ENCODE assay signal across 1 cellular context in the genomic region with DNA sequence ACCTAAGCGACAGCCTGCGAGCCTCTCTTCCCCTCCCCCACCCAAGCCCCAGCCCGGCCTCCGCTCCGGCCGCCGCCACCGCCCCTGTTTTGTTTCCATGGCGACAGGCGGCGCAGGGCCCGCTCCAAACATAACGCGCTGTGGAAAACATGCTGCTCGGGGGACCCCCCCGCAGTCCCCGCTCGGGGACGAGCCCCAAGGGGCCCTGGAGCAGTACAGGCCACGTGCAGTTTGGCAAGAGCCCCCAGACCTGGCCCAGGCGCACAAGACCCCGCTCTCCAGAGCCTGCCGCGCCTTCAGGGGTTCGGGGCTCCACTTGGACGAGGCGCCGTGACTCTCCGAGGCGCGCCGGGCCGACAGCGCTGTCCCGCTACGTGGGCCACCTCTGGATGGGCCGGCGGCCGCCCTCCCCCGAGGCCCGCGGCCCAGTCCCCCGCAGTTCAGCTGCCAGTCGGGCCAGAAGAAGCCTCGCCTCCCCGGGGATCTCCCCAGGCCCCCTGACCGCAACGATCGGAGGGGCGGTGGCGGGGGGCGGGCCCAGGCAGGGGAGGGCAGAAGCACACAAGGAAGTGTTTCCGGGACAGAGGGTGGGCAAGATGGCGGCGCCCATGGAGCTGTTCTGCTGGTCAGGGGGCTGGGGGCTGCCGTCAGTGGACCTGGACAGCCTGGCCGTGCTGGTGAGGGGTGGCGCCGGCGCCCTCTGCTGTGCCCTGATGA.
A peak's percentile ranks its signal among the peaks of the same experiment; 100 is the strongest.
TF ChIP-seq lines count a peak whose summit lies in the region.

A gene with protein sequence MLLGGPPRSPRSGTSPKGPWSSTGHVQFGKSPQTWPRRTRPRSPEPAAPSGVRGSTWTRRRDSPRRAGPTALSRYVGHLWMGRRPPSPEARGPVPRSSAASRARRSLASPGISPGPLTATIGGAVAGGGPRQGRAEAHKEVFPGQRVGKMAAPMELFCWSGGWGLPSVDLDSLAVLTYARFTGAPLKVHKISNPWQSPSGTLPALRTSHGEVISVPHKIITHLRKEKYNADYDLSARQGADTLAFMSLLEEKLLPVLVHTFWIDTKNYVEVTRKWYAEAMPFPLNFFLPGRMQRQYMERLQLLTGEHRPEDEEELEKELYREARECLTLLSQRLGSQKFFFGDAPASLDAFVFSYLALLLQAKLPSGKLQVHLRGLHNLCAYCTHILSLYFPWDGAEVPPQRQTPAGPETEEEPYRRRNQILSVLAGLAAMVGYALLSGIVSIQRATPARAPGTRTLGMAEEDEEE (plus strand): TSS at position 40 of the 717 bp plus-strand sequence. CDS start 110 bp downstream, at position 150.

TF ChIP-seq in HepG2, 621 proteins besides CTCF, POLR2A, EP300 and RAD21 (continued from another document and continues in another):
- TF ChIP-seq, protein P1, sequence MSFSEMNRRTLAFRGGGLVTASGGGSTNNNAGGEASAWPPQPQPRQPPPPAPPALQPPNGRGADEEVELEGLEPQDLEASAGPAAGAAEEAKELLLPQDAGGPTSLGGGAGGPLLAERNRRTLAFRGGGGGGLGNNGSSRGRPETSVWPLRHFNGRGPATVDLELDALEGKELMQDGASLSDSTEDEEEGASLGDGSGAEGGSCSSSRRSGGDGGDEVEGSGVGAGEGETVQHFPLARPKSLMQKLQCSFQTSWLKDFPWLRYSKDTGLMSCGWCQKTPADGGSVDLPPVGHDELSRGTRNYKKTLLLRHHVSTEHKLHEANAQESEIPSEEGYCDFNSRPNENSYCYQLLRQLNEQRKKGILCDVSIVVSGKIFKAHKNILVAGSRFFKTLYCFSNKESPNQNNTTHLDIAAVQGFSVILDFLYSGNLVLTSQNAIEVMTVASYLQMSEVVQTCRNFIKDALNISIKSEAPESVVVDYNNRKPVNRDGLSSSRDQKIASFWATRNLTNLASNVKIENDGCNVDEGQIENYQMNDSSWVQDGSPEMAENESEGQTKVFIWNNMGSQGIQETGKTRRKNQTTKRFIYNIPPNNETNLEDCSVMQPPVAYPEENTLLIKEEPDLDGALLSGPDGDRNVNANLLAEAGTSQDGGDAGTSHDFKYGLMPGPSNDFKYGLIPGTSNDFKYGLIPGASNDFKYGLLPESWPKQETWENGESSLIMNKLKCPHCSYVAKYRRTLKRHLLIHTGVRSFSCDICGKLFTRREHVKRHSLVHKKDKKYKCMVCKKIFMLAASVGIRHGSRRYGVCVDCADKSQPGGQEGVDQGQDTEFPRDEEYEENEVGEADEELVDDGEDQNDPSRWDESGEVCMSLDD (CRISPR knock-in tag; IDR thresholded peaks at IDR 0.05; ENCODE audit: borderline replicate concordance): 0 out of 2 replicates have a peak, but pooled peaks have one; percentile 50
- no peak for TF ChIP-seq ZNF34 (CRISPR knock-in tag; IDR thresholded peaks at IDR 0.05; ENCODE audit: borderline replicate concordance)
- no peak for TF ChIP-seq ZSCAN30 (CRISPR knock-in tag; IDR thresholded peaks at IDR 0.05)
- TF ChIP-seq SOX6 (IDR thresholded peaks at IDR 0.05): no peak
- TF ChIP-seq SOX6 (CRISPR knock-in tag; IDR thresholded peaks at IDR 0.05): peak; percentile 39; the same call in 1 of the 2 replicates
- TF ChIP-seq, protein P2, sequence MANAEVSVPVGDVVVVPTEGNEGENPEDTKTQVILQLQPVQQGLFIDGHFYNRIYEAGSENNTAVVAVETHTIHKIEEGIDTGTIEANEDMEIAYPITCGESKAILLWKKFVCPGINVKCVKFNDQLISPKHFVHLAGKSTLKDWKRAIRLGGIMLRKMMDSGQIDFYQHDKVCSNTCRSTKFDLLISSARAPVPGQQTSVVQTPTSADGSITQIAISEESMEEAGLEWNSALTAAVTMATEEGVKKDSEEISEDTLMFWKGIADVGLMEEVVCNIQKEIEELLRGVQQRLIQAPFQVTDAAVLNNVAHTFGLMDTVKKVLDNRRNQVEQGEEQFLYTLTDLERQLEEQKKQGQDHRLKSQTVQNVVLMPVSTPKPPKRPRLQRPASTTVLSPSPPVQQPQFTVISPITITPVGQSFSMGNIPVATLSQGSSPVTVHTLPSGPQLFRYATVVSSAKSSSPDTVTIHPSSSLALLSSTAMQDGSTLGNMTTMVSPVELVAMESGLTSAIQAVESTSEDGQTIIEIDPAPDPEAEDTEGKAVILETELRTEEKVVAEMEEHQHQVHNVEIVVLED (CRISPR knock-in tag; IDR thresholded peaks at IDR 0.05; ENCODE audit: borderline replicate concordance): peak; percentile 62
- TF ChIP-seq HOXD1 (CRISPR knock-in tag; IDR thresholded peaks at IDR 0.05): no peak; the same call in 1 of the 2 replicates
- no peak for TF ChIP-seq PHF21A (CRISPR knock-in tag; IDR thresholded peaks at IDR 0.05)
- no peak for TF ChIP-seq CEBPG (CRISPR knock-in tag; IDR thresholded peaks at IDR 0.05)
- TF ChIP-seq ZNF792 (CRISPR knock-in tag; IDR thresholded peaks at IDR 0.05): peak; percentile 69
- TF ChIP-seq ZBTB20 (CRISPR knock-in tag; IDR thresholded peaks at IDR 0.05; ENCODE audit: borderline replicate concordance, low read depth): no peak
- 0 out of 2 replicates have a peak, but pooled peaks have one; percentile 40 for TF ChIP-seq SAFB2 (CRISPR knock-in tag; IDR thresholded peaks at IDR 0.05; ENCODE audit: borderline replicate concordance, low read depth)
- TF ChIP-seq MAFF (IDR thresholded peaks at IDR 0.05; ENCODE audit: low read depth, low read length): no peak
- no peak for TF ChIP-seq ZNF841 (CRISPR knock-in tag; IDR thresholded peaks at IDR 0.05; ENCODE audit: borderline replicate concordance)
- peak; percentile 84 for TF ChIP-seq SAP130 (CRISPR knock-in tag; IDR thresholded peaks at IDR 0.05; ENCODE audit: low read depth)
- TF ChIP-seq NONO (IDR thresholded peaks at IDR 0.05): no peak
- TF ChIP-seq NONO (CRISPR knock-in tag; conservative IDR thresholded peaks at IDR 0.05): peak; percentile 69; the same call in 1 of the 2 replicates
- TF ChIP-seq, protein P3, sequence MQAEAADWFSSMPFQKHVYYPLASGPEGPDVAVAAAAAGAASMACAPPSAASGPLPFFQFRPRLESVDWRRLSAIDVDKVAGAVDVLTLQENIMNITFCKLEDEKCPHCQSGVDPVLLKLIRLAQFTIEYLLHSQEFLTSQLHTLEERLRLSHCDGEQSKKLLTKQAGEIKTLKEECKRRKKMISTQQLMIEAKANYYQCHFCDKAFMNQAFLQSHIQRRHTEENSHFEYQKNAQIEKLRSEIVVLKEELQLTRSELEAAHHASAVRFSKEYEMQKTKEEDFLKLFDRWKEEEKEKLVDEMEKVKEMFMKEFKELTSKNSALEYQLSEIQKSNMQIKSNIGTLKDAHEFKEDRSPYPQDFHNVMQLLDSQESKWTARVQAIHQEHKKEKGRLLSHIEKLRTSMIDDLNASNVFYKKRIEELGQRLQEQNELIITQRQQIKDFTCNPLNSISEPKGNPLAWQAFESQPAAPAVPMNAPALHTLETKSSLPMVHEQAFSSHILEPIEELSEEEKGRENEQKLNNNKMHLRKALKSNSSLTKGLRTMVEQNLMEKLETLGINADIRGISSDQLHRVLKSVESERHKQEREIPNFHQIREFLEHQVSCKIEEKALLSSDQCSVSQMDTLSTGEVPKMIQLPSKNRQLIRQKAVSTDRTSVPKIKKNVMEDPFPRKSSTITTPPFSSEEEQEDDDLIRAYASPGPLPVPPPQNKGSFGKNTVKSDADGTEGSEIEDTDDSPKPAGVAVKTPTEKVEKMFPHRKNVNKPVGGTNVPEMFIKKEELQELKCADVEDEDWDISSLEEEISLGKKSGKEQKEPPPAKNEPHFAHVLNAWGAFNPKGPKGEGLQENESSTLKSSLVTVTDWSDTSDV (CRISPR knock-in tag; IDR thresholded peaks at IDR 0.05): no peak
- TF ChIP-seq NRL (CRISPR knock-in tag; IDR thresholded peaks at IDR 0.05; ENCODE audit: borderline replicate concordance): no peak; the same call in 1 of the 2 replicates
- peak; percentile 90; the same call in 2 of the 3 replicates for TF ChIP-seq MXI1 (IDR thresholded peaks at IDR 0.05; ENCODE audit: borderline replicate concordance, low read depth, low read length)
- TF ChIP-seq ZNF335 (CRISPR knock-in tag; IDR thresholded peaks at IDR 0.05): no peak
- TF ChIP-seq NR2F2 (IDR thresholded peaks at IDR 0.05; ENCODE audit: borderline replicate concordance, low read depth): no peak
- TF ChIP-seq, protein P4, sequence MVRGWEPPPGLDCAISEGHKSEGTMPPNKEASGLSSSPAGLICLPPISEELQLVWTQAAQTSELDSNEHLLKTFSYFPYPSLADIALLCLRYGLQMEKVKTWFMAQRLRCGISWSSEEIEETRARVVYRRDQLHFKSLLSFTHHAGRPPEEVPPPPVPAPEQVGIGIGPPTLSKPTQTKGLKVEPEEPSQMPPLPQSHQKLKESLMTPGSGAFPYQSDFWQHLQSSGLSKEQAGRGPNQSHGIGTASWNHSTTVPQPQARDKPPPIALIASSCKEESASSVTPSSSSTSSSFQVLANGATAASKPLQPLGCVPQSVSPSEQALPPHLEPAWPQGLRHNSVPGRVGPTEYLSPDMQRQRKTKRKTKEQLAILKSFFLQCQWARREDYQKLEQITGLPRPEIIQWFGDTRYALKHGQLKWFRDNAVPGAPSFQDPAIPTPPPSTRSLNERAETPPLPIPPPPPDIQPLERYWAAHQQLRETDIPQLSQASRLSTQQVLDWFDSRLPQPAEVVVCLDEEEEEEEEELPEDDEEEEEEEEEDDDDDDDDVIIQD (CRISPR knock-in tag; IDR thresholded peaks at IDR 0.05; ENCODE audit: low read depth): no peak
- no peak for TF ChIP-seq ZNF12 (CRISPR knock-in tag; IDR thresholded peaks at IDR 0.05)
- peak; percentile 51; the same call in 1 of the 2 replicates for TF ChIP-seq HOXA3 (CRISPR knock-in tag; IDR thresholded peaks at IDR 0.05)
- TF ChIP-seq HDAC6 (IDR thresholded peaks at IDR 0.05; ENCODE audit: low read depth, low read length): no peak
- no peak; the same call in 1 of the 2 replicates for TF ChIP-seq NKX3-1 (CRISPR knock-in tag; IDR thresholded peaks at IDR 0.05)
- TF ChIP-seq, protein P5, sequence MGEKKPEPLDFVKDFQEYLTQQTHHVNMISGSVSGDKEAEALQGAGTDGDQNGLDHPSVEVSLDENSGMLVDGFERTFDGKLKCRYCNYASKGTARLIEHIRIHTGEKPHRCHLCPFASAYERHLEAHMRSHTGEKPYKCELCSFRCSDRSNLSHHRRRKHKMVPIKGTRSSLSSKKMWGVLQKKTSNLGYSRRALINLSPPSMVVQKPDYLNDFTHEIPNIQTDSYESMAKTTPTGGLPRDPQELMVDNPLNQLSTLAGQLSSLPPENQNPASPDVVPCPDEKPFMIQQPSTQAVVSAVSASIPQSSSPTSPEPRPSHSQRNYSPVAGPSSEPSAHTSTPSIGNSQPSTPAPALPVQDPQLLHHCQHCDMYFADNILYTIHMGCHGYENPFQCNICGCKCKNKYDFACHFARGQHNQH (CRISPR knock-in tag; IDR thresholded peaks at IDR 0.05): peak; percentile 60; the same call in 1 of the 2 replicates
- TF ChIP-seq ZNF24 (IDR thresholded peaks at IDR 0.05): no peak
- no peak for TF ChIP-seq ZNF724P (CRISPR knock-in tag; IDR thresholded peaks at IDR 0.05; ENCODE audit: borderline replicate concordance)
- no peak for TF ChIP-seq MAFK (conservative IDR thresholded peaks at IDR 0.05 in 1 of 2, IDR thresholded peaks at IDR 0.05 in 1 of 2; ENCODE audit: low read length in 2 of 2)
- no peak for TF ChIP-seq ZSCAN12 (CRISPR knock-in tag; IDR thresholded peaks at IDR 0.05)
- TF ChIP-seq ZNF782 (CRISPR knock-in tag; IDR thresholded peaks at IDR 0.05; ENCODE audit: borderline replicate concordance): peak; percentile 48; the same call in 1 of the 2 replicates
- TF ChIP-seq, protein P6, sequence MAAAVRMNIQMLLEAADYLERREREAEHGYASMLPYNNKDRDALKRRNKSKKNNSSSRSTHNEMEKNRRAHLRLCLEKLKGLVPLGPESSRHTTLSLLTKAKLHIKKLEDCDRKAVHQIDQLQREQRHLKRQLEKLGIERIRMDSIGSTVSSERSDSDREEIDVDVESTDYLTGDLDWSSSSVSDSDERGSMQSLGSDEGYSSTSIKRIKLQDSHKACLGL (CRISPR knock-in tag; IDR thresholded peaks at IDR 0.05): peak; percentile 77; the same call in 1 of the 2 replicates
- TF ChIP-seq, protein P7, sequence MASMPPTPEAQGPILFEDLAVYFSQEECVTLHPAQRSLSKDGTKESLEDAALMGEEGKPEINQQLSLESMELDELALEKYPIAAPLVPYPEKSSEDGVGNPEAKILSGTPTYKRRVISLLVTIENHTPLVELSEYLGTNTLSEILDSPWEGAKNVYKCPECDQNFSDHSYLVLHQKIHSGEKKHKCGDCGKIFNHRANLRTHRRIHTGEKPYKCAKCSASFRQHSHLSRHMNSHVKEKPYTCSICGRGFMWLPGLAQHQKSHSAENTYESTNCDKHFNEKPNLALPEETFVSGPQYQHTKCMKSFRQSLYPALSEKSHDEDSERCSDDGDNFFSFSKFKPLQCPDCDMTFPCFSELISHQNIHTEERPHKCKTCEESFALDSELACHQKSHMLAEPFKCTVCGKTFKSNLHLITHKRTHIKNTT (CRISPR knock-in tag; IDR thresholded peaks at IDR 0.05): no peak
- TF ChIP-seq, protein P8, sequence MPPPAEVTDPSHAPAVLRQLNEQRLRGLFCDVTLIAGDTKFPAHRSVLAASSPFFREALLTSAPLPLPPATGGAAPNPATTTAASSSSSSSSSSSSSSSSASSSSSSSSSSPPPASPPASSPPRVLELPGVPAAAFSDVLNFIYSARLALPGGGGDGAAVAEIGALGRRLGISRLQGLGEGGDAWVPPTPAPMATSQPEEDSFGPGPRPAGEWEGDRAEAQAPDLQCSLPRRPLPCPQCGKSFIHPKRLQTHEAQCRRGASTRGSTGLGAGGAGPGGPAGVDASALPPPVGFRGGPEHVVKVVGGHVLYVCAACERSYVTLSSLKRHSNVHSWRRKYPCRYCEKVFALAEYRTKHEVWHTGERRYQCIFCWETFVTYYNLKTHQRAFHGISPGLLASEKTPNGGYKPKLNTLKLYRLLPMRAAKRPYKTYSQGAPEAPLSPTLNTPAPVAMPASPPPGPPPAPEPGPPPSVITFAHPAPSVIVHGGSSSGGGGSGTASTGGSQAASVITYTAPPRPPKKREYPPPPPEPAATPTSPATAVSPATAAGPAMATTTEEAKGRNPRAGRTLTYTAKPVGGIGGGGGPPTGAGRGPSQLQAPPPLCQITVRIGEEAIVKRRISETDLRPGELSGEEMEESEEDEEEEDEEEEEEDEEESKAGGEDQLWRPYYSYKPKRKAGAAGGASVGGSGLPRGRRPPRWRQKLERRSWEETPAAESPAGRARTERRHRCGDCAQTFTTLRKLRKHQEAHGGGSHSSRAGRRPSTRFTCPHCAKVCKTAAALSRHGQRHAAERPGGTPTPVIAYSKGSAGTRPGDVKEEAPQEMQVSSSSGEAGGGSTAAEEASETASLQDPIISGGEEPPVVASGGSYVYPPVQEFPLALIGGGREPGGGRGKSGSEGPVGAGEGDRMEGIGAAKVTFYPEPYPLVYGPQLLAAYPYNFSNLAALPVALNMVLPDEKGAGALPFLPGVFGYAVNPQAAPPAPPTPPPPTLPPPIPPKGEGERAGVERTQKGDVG (CRISPR knock-in tag; IDR thresholded peaks at IDR 0.05; ENCODE audit: borderline replicate concordance): 0 out of 2 replicates have a peak, but pooled peaks have one; percentile 28
- peak; percentile 16; the same call in 1 of the 2 replicates for TF ChIP-seq MTA1 (CRISPR knock-in tag; IDR thresholded peaks at IDR 0.05; ENCODE audit: borderline replicate concordance)
- TF ChIP-seq CBFB (CRISPR knock-in tag; IDR thresholded peaks at IDR 0.05): 0 out of 2 replicates have a peak, but pooled peaks have one; percentile 26
- no peak for TF ChIP-seq NFE2 (CRISPR knock-in tag; IDR thresholded peaks at IDR 0.05)
- TF ChIP-seq ZFP36 (IDR thresholded peaks at IDR 0.05; ENCODE audit: borderline replicate concordance, low read depth, low read length, partially characterized antibody): no peak
- TF ChIP-seq SMARCC2 (IDR thresholded peaks at IDR 0.05): no peak
- TF ChIP-seq, protein P9, sequence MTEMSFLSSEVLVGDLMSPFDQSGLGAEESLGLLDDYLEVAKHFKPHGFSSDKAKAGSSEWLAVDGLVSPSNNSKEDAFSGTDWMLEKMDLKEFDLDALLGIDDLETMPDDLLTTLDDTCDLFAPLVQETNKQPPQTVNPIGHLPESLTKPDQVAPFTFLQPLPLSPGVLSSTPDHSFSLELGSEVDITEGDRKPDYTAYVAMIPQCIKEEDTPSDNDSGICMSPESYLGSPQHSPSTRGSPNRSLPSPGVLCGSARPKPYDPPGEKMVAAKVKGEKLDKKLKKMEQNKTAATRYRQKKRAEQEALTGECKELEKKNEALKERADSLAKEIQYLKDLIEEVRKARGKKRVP (CRISPR knock-in tag; IDR thresholded peaks at IDR 0.05): no peak
